ENCODE assay signal across 1 cellular context in the genomic region with DNA sequence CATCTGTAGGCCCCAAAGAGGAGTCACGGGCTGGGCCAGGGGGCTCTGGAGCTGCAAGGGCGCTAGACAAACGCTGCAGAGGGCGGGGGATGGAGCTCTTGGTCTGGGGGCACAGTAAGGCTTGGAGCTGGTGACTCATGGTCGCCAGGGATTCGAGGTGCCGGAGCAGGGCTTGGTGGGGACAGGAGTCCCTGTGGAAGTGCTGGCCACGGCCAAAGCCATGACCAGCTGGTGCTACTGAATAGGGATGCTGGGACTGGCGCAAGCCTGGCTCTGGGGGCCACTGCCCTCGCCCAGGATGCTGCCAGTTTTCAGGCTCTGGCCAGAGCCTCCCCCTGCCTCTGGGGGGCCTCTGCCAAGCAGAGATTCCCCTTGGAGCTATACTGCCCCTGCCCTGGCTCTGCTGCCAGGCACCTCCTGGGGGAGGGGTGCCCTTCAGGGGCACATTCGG.
TF ChIP-seq lines count a peak whose summit lies in the region.

No MANE protein-coding gene starts in this region.

TF ChIP-seq in HepG2, 621 proteins besides CTCF, POLR2A, EP300 and RAD21:
- no peak for TF ChIP-seq ARID5B (CRISPR knock-in tag; IDR thresholded peaks at IDR 0.05)
- TF ChIP-seq MXI1 (IDR thresholded peaks at IDR 0.05; ENCODE audit: borderline replicate concordance, low read depth, low read length) = no peak
- TF ChIP-seq ZEB1 (IDR thresholded peaks at IDR 0.05; ENCODE audit: insufficient replicate concordance, low read depth) = no peak
- no peak for TF ChIP-seq NR2F6 (IDR thresholded peaks at IDR 0.05)
- TF ChIP-seq NR2F6 (CRISPR knock-in tag; IDR thresholded peaks at IDR 0.05) = no peak
- no peak for TF ChIP-seq ZNF652 (CRISPR knock-in tag; IDR thresholded peaks at IDR 0.05; ENCODE audit: borderline replicate concordance, low read depth)
- no peak for TF ChIP-seq ZNF431 (CRISPR knock-in tag; IDR thresholded peaks at IDR 0.05; ENCODE audit: borderline replicate concordance, low read depth)
- TF ChIP-seq JUND (CRISPR knock-in tag; IDR thresholded peaks at IDR 0.05) = no peak
- TF ChIP-seq, protein P1, sequence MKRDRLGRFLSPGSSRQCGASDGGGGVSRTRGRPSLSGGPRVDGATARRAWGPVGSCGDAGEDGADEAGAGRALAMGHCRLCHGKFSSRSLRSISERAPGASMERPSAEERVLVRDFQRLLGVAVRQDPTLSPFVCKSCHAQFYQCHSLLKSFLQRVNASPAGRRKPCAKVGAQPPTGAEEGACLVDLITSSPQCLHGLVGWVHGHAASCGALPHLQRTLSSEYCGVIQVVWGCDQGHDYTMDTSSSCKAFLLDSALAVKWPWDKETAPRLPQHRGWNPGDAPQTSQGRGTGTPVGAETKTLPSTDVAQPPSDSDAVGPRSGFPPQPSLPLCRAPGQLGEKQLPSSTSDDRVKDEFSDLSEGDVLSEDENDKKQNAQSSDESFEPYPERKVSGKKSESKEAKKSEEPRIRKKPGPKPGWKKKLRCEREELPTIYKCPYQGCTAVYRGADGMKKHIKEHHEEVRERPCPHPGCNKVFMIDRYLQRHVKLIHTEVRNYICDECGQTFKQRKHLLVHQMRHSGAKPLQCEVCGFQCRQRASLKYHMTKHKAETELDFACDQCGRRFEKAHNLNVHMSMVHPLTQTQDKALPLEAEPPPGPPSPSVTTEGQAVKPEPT (CRISPR knock-in tag; IDR thresholded peaks at IDR 0.05; ENCODE audit: low read depth) = no peak
TF ChIP-seq in HepG2: peak in this region for 0.
